In the genomic region with DNA sequence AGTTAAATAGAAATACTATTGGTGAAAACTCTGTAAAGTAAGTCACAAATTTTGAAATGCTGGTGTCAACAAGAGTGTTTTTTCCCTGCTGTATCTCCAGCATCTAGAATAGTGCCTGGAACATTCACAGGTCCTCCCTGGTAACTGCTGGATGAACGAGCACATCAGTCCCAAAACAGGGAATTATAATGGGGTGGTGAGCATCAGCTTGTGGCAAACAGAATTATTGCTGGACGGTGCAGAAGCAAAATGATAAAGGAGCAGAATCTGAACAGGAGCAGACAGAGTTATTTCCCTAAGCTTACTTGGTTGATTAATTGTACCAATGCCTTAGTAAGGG, we compare ENCODE assay signal across 1 cellular context.
TF ChIP-seq lines count a peak whose summit lies in the region.

No MANE protein-coding gene starts in this region.

TF ChIP-seq in SK-N-SH treated with all-trans-retinoic acid at 6 μM for 48 hours, 23 proteins besides CTCF, POLR2A, EP300 and RAD21 (continued from another document):
- TF ChIP-seq, protein P1, sequence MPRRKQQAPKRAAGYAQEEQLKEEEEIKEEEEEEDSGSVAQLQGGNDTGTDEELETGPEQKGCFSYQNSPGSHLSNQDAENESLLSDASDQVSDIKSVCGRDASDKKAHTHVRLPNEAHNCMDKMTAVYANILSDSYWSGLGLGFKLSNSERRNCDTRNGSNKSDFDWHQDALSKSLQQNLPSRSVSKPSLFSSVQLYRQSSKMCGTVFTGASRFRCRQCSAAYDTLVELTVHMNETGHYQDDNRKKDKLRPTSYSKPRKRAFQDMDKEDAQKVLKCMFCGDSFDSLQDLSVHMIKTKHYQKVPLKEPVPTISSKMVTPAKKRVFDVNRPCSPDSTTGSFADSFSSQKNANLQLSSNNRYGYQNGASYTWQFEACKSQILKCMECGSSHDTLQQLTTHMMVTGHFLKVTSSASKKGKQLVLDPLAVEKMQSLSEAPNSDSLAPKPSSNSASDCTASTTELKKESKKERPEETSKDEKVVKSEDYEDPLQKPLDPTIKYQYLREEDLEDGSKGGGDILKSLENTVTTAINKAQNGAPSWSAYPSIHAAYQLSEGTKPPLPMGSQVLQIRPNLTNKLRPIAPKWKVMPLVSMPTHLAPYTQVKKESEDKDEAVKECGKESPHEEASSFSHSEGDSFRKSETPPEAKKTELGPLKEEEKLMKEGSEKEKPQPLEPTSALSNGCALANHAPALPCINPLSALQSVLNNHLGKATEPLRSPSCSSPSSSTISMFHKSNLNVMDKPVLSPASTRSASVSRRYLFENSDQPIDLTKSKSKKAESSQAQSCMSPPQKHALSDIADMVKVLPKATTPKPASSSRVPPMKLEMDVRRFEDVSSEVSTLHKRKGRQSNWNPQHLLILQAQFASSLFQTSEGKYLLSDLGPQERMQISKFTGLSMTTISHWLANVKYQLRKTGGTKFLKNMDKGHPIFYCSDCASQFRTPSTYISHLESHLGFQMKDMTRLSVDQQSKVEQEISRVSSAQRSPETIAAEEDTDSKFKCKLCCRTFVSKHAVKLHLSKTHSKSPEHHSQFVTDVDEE (CRISPR knock-in tag; IDR thresholded peaks at IDR 0.05), result no peak
- TF ChIP-seq ZNF565 (CRISPR knock-in tag; conservative IDR thresholded peaks at IDR 0.05; ENCODE audit: low read depth) (no peak), OSR1 (CRISPR knock-in tag; IDR thresholded peaks at IDR 0.05) (no peak), ARNTL (CRISPR knock-in tag; IDR thresholded peaks at IDR 0.05; ENCODE audit: borderline replicate concordance, low read depth) (no peak), TOX (CRISPR knock-in tag; IDR thresholded peaks at IDR 0.05; ENCODE audit: borderline replicate concordance) (no peak), ZNF70 (CRISPR knock-in tag; IDR thresholded peaks at IDR 0.05) (no peak), ESRRG (CRISPR knock-in tag; IDR thresholded peaks at IDR 0.05) (no peak), TCF4 (CRISPR knock-in tag; IDR thresholded peaks at IDR 0.05; ENCODE audit: borderline replicate concordance) (no peak), ZNF8 (CRISPR knock-in tag; IDR thresholded peaks at IDR 0.05) (no peak), ISL1 (CRISPR knock-in tag; IDR thresholded peaks at IDR 0.05) (no peak), BACH2 (CRISPR knock-in tag; IDR thresholded peaks at IDR 0.05; ENCODE audit: borderline replicate concordance) (no peak), SNAI2 (CRISPR knock-in tag; IDR thresholded peaks at IDR 0.05) (no peak)
- TF ChIP-seq, protein P2, sequence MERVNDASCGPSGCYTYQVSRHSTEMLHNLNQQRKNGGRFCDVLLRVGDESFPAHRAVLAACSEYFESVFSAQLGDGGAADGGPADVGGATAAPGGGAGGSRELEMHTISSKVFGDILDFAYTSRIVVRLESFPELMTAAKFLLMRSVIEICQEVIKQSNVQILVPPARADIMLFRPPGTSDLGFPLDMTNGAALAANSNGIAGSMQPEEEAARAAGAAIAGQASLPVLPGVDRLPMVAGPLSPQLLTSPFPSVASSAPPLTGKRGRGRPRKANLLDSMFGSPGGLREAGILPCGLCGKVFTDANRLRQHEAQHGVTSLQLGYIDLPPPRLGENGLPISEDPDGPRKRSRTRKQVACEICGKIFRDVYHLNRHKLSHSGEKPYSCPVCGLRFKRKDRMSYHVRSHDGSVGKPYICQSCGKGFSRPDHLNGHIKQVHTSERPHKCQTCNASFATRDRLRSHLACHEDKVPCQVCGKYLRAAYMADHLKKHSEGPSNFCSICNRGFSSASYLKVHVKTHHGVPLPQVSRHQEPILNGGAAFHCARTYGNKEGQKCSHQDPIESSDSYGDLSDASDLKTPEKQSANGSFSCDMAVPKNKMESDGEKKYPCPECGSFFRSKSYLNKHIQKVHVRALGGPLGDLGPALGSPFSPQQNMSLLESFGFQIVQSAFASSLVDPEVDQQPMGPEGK (CRISPR knock-in tag; IDR thresholded peaks at IDR 0.05; ENCODE audit: borderline replicate concordance), result no peak
